ENCODE assay signal across 13 cellular contexts in genomic region chr13:79402679-79403078, GRCh38. TPM values are rescaled to one million over a fixed set of nuclear protein-coding genes. Genes with fewer than 3 reads are reported as not detected.
DNase-seq lines count a peak whose midpoint lies in the region; ATAC-seq, FAIRE-seq and TF ChIP-seq lines count a peak whose summit lies in the region.
"Had no signal": no experiment of that assay in that cellular context is flagged by ENCODE, and none has a peak within 500 bp of the region (broad histone marks: within the 10 kb centered on the region; RNA-seq: fewer than 3 reads in every experiment).

No MANE protein-coding gene starts in this region.

- no peak overlapping the region for H3K4me3 Mint-ChIP-seq in CD4-positive, CD25-positive, alpha-beta regulatory T cell
- H3K4me3 Mint-ChIP-seq in naive thymus-derived CD4-positive, alpha-beta T cell, result no peak overlapping the region

- TF ChIP-seq EP300 in GM12878 (IDR thresholded peaks at IDR 0.05; ENCODE audit: borderline replicate concordance in 1 of 2, control insufficient read depth in 1 of 2, low read depth in 2 of 2, low read length in 2 of 2), result no peak

- H4K20me1 ChIP-seq in GM12878 (ENCODE audit: control insufficient read depth, insufficient read depth), result no peaks in the 10 kb centered on the region

- CTCF ChIA-PET in GM12878 (lab: Yijun Ruan, JAX), result interaction anchor here (0.7 to 4.7 kb wide), 9 partner anchors 9 to 424 kb away, joined by 3 to 32 read pairs (median 6); no protein-coding TSS in a partner anchor
- CTCF ChIA-PET in naive thymus-derived CD4-positive, alpha-beta T cell (lab: Charles Lee), result interaction anchor here (0.6 to 4.0 kb wide), 3 partner anchors 10 to 88 kb away, joined by 3 to 34 read pairs (median 6); no protein-coding TSS in a partner anchor

- SMC1A ChIA-PET in GM12878 (lab: Charles Lee; ENCODE audit: uncharacterized antibody, unreplicated experiment), result interaction anchor here (0.6 to 3.8 kb wide), 14 partner anchors 9 to 947 kb away, joined by 3 to 22 read pairs (median 4); partner anchors contain the start of gene NDFIP2

- WGBS in GM12878 (ENCODE audit: insufficient coverage, insufficient replicate concordance, low lambda C conversion rate, missing lambda C conversion rate), result 27% methylated on average over 2 of the region's 2 CpGs

- H3K4me1 Mint-ChIP-seq in CD4-positive, CD25-positive, alpha-beta regulatory T cell, result peaks cover 7 to 56% (median 42%) of the 10 kb centered on the region in 4 donors
- H3K4me1 Mint-ChIP-seq in naive thymus-derived CD4-positive, alpha-beta T cell, result peaks cover 13 to 56% (median 51%) of the 10 kb centered on the region in 7 donors

- H3K27me3 Mint-ChIP-seq in CD4-positive, CD25-positive, alpha-beta regulatory T cell, result no peaks in the 10 kb centered on the region
- no peaks in the 10 kb centered on the region for H3K27me3 Mint-ChIP-seq in naive thymus-derived CD4-positive, alpha-beta T cell

- no peak for TF ChIP-seq RAD21 in GM12878 (IDR thresholded peaks at IDR 0.05; ENCODE audit: insufficient read depth, low read depth, low read length)

- no peak for DNase-seq in CD4-positive, CD25-positive, alpha-beta regulatory T cell
- no peak for DNase-seq in GM12878 (ENCODE audit: low read depth, low spot score)
- DNase-seq in naive thymus-derived CD4-positive, alpha-beta T cell, result no peak
- DNase-seq in left lobe of liver (ENCODE audit: low spot score), result no peak
- DNase-seq in NCI-H510A (lab: John Stamatoyannopoulos, UW), result no peak
- DNase-seq in NCI-H1436 treated with DMSO at 0.1 percent for 48 hours (lab: John Stamatoyannopoulos, UW), result no peak
- no peak for DNase-seq in dedifferentiated amniotic fluid mesenchymal stem cell (ENCODE audit: extremely low spot score)
- DNase-seq: activated effector memory CD4-positive, alpha-beta T cell treated with anti-CD3 and anti-CD28 coated beads, Interleukin-2, amount 50 U/mL, for 16 hours; Caco-2; NCI-H526; right lobe of liver; stimulated activated CD8-positive, alpha-beta memory T cell treated with anti-CD3 and anti-CD28 coated beads, Interleukin-4, amount 100 ng/mL, for 48 hours had no signal

- H3K27ac ChIP-seq in CD4-positive, CD25-positive, alpha-beta regulatory T cell (ENCODE audit: insufficient read depth, low read length, poor library complexity, severe bottlenecking), result peak overlapping the region; percentile 96
- H3K27ac ChIP-seq in HUES6 (ENCODE audit: low read depth, low read length) (peak overlapping the region; percentile 52; the same call in 1 of the 2 replicates), GM12878 (ENCODE audit: control insufficient read depth, insufficient read depth) (peak overlapping the region; percentile 99)
- peak overlapping the region; percentile 91 for H3K27ac ChIP-seq in naive thymus-derived CD4-positive, alpha-beta T cell (ENCODE audit: low read depth, low read length)
- H3K27ac ChIP-seq: right lobe of liver had no signal

- peaks cover 4% of the 10 kb centered on the region for H3K36me3 ChIP-seq in CD4-positive, CD25-positive, alpha-beta regulatory T cell (ENCODE audit: control insufficient read depth, insufficient read depth, low read length)
- H3K36me3 ChIP-seq in HUES6 (ENCODE audit: control insufficient read depth, insufficient read depth, low read length) (peaks cover 35% of the 10 kb centered on the region), GM12878 (ENCODE audit: control insufficient read depth in 2 of 2, insufficient read depth in 2 of 2, low read length in 1 of 2) (peaks cover 0 to 6% of the 10 kb centered on the region in 2 experiments; a peak in 2 of 4 replicates)
- peaks cover 0 to 7% (median 0%) of the 10 kb centered on the region in 3 experiments for H3K36me3 ChIP-seq in naive thymus-derived CD4-positive, alpha-beta T cell (ENCODE audit: control insufficient read depth in 2 of 3, insufficient read depth in 3 of 3, low read length in 3 of 3)
- H3K36me3 ChIP-seq: right lobe of liver had no signal

- H2AFZ ChIP-seq in GM12878 (ENCODE audit: control insufficient read depth, low read depth, low read length), result no peak overlapping the region

- peaks cover 17% of the 10 kb centered on the region for H3K36me3 Mint-ChIP-seq in CD4-positive, CD25-positive, alpha-beta regulatory T cell
- H3K36me3 Mint-ChIP-seq in naive thymus-derived CD4-positive, alpha-beta T cell, result peaks cover 0 to 27% (median 7%) of the 10 kb centered on the region in 5 donors

- H3K27ac Mint-ChIP-seq in CD4-positive, CD25-positive, alpha-beta regulatory T cell, result peak overlapping the region in 2 of 3 donors; percentile 89 to 96
- H3K27ac Mint-ChIP-seq in naive thymus-derived CD4-positive, alpha-beta T cell, result peak overlapping the region in 6 of 9 donors; percentile 26 to 89 (median 78)

- no peak for FAIRE-seq in GM12878 (lab: Jason Lieb, UNC)

- H3K9me3 Mint-ChIP-seq in CD4-positive, CD25-positive, alpha-beta regulatory T cell, result peaks cover 0 to 1% (median 0%) of the 10 kb centered on the region in 7 donors
- peaks cover 0 to 3% (median 0%) of the 10 kb centered on the region in 11 donors for H3K9me3 Mint-ChIP-seq in naive thymus-derived CD4-positive, alpha-beta T cell

- TF ChIP-seq POLR2A in GM12878 (IDR thresholded peaks at IDR 0.05; ENCODE audit: low read depth, low read length), result no peak

- RAD21 ChIA-PET in GM12878 (lab: Charles Lee; ENCODE audit: unreplicated experiment), result interaction anchor here (0.7 to 2.7 kb wide), 8 partner anchors 9 to 402 kb away, joined by 3 to 14 read pairs (median 4); no protein-coding TSS in a partner anchor

- H3K27me3 ChIP-seq in CD4-positive, CD25-positive, alpha-beta regulatory T cell (ENCODE audit: control insufficient read depth, insufficient read depth, low read length), result no peaks in the 10 kb centered on the region
- no peaks in the 10 kb centered on the region for H3K27me3 ChIP-seq in HUES6 (ENCODE audit: control insufficient read depth, insufficient read depth, low read length)
- H3K27me3 ChIP-seq in GM12878 (replicated peaks in 1 of 2; ENCODE audit: control insufficient read depth in 2 of 2, insufficient read depth in 2 of 2, low read length in 1 of 2), result no peaks in the 10 kb centered on the region
- no peaks in the 10 kb centered on the region for H3K27me3 ChIP-seq in naive thymus-derived CD4-positive, alpha-beta T cell (ENCODE audit: control insufficient read depth in 2 of 2, insufficient read depth in 2 of 2, low read length in 2 of 2)
- H3K27me3 ChIP-seq: right lobe of liver had no signal

- no peak for ATAC-seq in CD4-positive, CD25-positive, alpha-beta regulatory T cell (ENCODE audit: low read depth in 2 of 2)
- ATAC-seq in GM12878 (peak; percentile 0; the same call in 2 of the 3 replicates), left lobe of liver (no peak)
- ATAC-seq in naive thymus-derived CD4-positive, alpha-beta T cell, result no peak

- POLR2A ChIA-PET in GM12878 (lab: Charles Lee), result interaction anchor here (0.5 to 2.5 kb wide), 5 partner anchors 8 to 1212 kb away, joined by 4 to 10 read pairs (median 6); no protein-coding TSS in a partner anchor
- POLR2A ChIA-PET in naive thymus-derived CD4-positive, alpha-beta T cell (lab: Charles Lee), result interaction anchor here (3.0 kb wide), 1 partner anchor 9 kb away, joined by 26 read pairs; no protein-coding TSS in a partner anchor

- H3K9me3 ChIP-seq in CD4-positive, CD25-positive, alpha-beta regulatory T cell (ENCODE audit: control insufficient read depth in 2 of 2, low read length in 2 of 2), result no peaks in the 10 kb centered on the region
- H3K9me3 ChIP-seq in HUES6 (ENCODE audit: control insufficient read depth, insufficient read depth, low read depth, low read length) (no peaks in the 10 kb centered on the region; the same call in 1 of the 2 replicates), GM12878 (replicated peaks; ENCODE audit: control insufficient read depth, insufficient read depth, low read length) (no peaks in the 10 kb centered on the region)
- H3K9me3 ChIP-seq in naive thymus-derived CD4-positive, alpha-beta T cell (ENCODE audit: control insufficient read depth in 2 of 3, low read length in 3 of 3), result no peaks in the 10 kb centered on the region
- H3K9me3 ChIP-seq: Caco-2, right lobe of liver had no signal

- peak overlapping the region; percentile 73 for H3K4me2 ChIP-seq in GM12878 (ENCODE audit: control insufficient read depth, insufficient read depth)

- intact Hi-C loops in GM12878 (cut with micrococcal nuclease; ENCODE audit: unreplicated experiment), result no loop called here
- intact Hi-C loops in naive thymus-derived CD4-positive, alpha-beta T cell (cut with micrococcal nuclease), result no loop called here

- H3K9ac ChIP-seq in HUES6 (ENCODE audit: low read length) (no peak overlapping the region), GM12878 (ENCODE audit: control insufficient read depth, insufficient read depth, low read length) (peak overlapping the region; percentile 60; the same call in 1 of the 2 replicates)

- no TSS peak for BruUV-seq in GM12878 (replicated peaks; lab: Mats Ljungman, UMichigan)

- peaks cover 100% of the 10 kb centered on the region for H3K79me2 ChIP-seq in GM12878 (ENCODE audit: control insufficient read depth, insufficient read depth, low read length)

- H3K4me1 ChIP-seq in CD4-positive, CD25-positive, alpha-beta regulatory T cell (ENCODE audit: control insufficient read depth, insufficient read depth, low read length, poor library complexity, severe bottlenecking), result peaks cover 63% of the 10 kb centered on the region
- peaks cover 35% of the 10 kb centered on the region for H3K4me1 ChIP-seq in HUES6 (ENCODE audit: control insufficient read depth, insufficient read depth, low read length)
- H3K4me1 ChIP-seq in GM12878 (ENCODE audit: control insufficient read depth, insufficient read depth, low read length), result peaks cover 2% of the 10 kb centered on the region; the same call in 1 of the 2 replicates
- peaks cover 44 to 45% of the 10 kb centered on the region in 2 donors for H3K4me1 ChIP-seq in naive thymus-derived CD4-positive, alpha-beta T cell (ENCODE audit: control insufficient read depth in 2 of 2, insufficient read depth in 2 of 2, low read length in 2 of 2)

- in situ Hi-C loops in GM12878 (cut with MboI), result no loop called here

- H3K4me3 ChIP-seq in CD4-positive, CD25-positive, alpha-beta regulatory T cell (ENCODE audit: low read depth, low read length), result peak overlapping the region; percentile 96
- H3K4me3 ChIP-seq in HUES6 (ENCODE audit: low read depth, low read length), result peak overlapping the region; percentile 96
- peak overlapping the region; percentile 99 for H3K4me3 ChIP-seq in GM12878
- no peak overlapping the region for H3K4me3 ChIP-seq in naive thymus-derived CD4-positive, alpha-beta T cell (ENCODE audit: low read length)
- H3K4me3 ChIP-seq: right lobe of liver had no signal

- TF ChIP-seq CTCF in GM12878 (IDR thresholded peaks at IDR 0.05 in 2 of 3, conservative IDR thresholded peaks at IDR 0.05 in 1 of 3; ENCODE audit: control insufficient read depth in 2 of 3, extremely low read depth in 1 of 3, insufficient read depth in 1 of 3, low read depth in 3 of 3, low read length in 3 of 3), result no peak

RNA-seq across cellular contexts. Expression of gene RBM26, which starts 3.4 kb away (rescaled TPM):
- 86.4 TPM for total RNA-seq in CD4-positive, CD25-positive, alpha-beta regulatory T cell
- polyA plus RNA-seq in CD4-positive, CD25-positive, alpha-beta regulatory T cell, result 10 to 100 TPM; 10.6 to 17.6 (median 14.3) TPM
- 285 and 300 TPM in 2 replicates for total RNA-seq in GM12878 (2013; cell fraction: nucleolus; rRNA removed)
- total RNA-seq in GM12878 (2014; rRNA removed) (38.5 and 45.3 TPM in 2 replicates), GM12878 (2014; rRNA removed; fragmentation: Illumina TruSeq; extraction: Trizol) (69.9 and 72.3 TPM in 2 replicates), GM12878 (2021) (48.7 and 51.7 TPM in 2 replicates), left lobe of liver (10.7 TPM)
- polyA plus RNA-seq in GM12878 (2011; ENCODE audit: low read depth), result 19.2 TPM
- polyA plus RNA-seq in GM12878 (2011; rRNA removed) (54.2 and 77.4 TPM in 2 replicates), GM12878 (2014; fragmentation: Illumina TruSeq; extraction: Trizol) (71.3 and 89.8 TPM in 2 replicates), GM12878 (2014; fragmentation: Nextera tagmentation; extraction: Ambion mirVana) (10 to 100 TPM; 17.6 to 19.2 TPM), GM12878 (2014; rRNA removed) (35.6 and 39.2 TPM in 2 replicates), GM12878 (2016; fragmentation: Nextera tagmentation; extraction: Ambion mirVana) (10 to 100 TPM; 24.7 to 24.8 TPM)
- polyA plus RNA-seq in GM12878 (2011; cell fraction: cytosol; rRNA removed), result 19.0 and 20.8 TPM in 2 replicates
- polyA plus RNA-seq in GM12878 (2011; cell fraction: nucleus; rRNA removed), result 103 and 106 TPM in 2 replicates
- polyA plus RNA-seq in GM12878 (2012), result 31.6 and 35.0 TPM in 2 replicates
- polyA minus RNA-seq in GM12878 (2011; rRNA and poly(A)+ RNA removed), result 39.0 and 45.2 TPM in 2 replicates
- 18.9 and 19.4 TPM in 2 replicates for polyA minus RNA-seq in GM12878 (2011; cell fraction: cytosol; rRNA and poly(A)+ RNA removed)
- 74.5 and 103 TPM in 2 replicates for polyA minus RNA-seq in GM12878 (2011; cell fraction: nucleus; rRNA and poly(A)+ RNA removed)
- 100 to 1,000 TPM in 2 of 5 experiments, 10 to 100 TPM in 3; 75.4 to 136 (median 85.2) TPM for total RNA-seq in naive thymus-derived CD4-positive, alpha-beta T cell
- 10 to 100 TPM; 15.7 to 18.8 TPM for polyA plus RNA-seq in naive thymus-derived CD4-positive, alpha-beta T cell
